In the genomic region with DNA sequence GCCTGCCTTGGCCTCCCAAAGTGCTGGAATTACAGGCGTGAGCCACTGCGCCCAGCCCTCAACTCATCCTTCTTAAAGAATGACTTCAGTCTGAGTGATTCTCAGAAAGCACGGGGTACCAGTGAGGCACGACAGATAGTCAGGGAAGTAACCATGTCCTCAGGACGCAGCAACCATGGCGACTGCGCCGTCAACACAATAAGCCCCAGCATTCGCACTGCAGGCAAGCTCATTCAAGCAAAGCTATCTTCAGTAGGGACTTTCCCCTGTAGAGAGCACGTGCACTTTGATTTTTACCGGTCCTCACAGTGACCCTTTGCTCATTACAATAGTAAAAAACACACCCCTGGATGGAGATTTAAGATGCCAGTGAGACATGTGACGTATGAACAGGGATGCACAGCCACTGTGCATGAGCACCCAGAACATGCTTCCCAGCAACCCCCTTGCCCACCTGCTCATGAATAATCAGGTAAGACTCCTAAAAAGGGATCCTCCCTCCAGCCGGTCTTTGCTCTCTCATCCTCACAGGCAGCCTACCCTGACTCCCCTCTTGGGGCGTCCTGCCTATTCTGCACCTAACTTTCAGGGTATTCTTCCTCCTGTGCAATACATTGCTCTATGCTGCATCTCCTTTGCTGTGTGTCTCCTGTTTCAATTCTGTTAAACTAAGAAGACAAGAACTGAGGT, we compare ENCODE assay signal across 14 cellular contexts. TPM values are rescaled to one million over a fixed set of nuclear protein-coding genes. Genes with fewer than 3 reads are reported as not detected.
DNase-seq lines count a peak whose midpoint lies in the region; ATAC-seq and TF ChIP-seq lines count a peak whose summit lies in the region.
"Had no signal": no experiment of that assay in that cellular context is flagged by ENCODE, and none has a peak within 500 bp of the region (broad histone marks: within the 10 kb centered on the region; RNA-seq: fewer than 3 reads in every experiment).

No MANE protein-coding gene starts in this region.

- no peak overlapping the region for H3K4me2 ChIP-seq in mesendoderm (ENCODE audit: low read length)

- H3K56ac ChIP-seq in mesendoderm (ENCODE audit: low read length): no peak overlapping the region

- H4K5ac ChIP-seq in mesendoderm (ENCODE audit: low read length): no peak overlapping the region

- no peak overlapping the region for H2BK120ac ChIP-seq in mesendoderm (ENCODE audit: low read depth, low read length)

- H3K9me3 ChIP-seq in breast epithelium (no peaks in the 10 kb centered on the region), ascending aorta (no peaks in the 10 kb centered on the region)

- H3K23ac ChIP-seq in mesendoderm (ENCODE audit: low read length): no peak overlapping the region

- H3K4ac ChIP-seq in mesendoderm (ENCODE audit: low read depth, low read length): no peak overlapping the region

- H3K9ac ChIP-seq in mesendoderm (ENCODE audit: low read length): no peak overlapping the region

- H2AK5ac ChIP-seq in mesendoderm (ENCODE audit: low read length): no peak overlapping the region

- intact Hi-C loops in breast epithelium (cut with DNase I; ENCODE audit: low total_unique reads) (no loop called here), ascending aorta (cut with DNase I) (no loop called here)

- peaks cover 2% of the 10 kb centered on the region for H3K36me3 ChIP-seq in mesendoderm (ENCODE audit: control insufficient read depth, insufficient read depth, low read length)
- H3K36me3 ChIP-seq in breast epithelium: no peaks in the 10 kb centered on the region
- H3K36me3 ChIP-seq in ascending aorta: no peaks in the 10 kb centered on the region

- no peak overlapping the region for H3K18ac ChIP-seq in mesendoderm (ENCODE audit: low read length)

- ATAC-seq in GM18505 (IDR thresholded peaks at IDR 0.05; ENCODE audit: unreplicated experiment) (peak; percentile 81), GM21576 (IDR thresholded peaks at IDR 0.05; ENCODE audit: unreplicated experiment) (peak; percentile 84), HG03460 (IDR thresholded peaks at IDR 0.05; ENCODE audit: unreplicated experiment) (peak; percentile 61)
- ATAC-seq: left cardiac atrium had no signal

- peak; percentile 36 for DNase-seq in mesendoderm
- DNase-seq in activated naive CD4-positive, alpha-beta T cell treated with Interleukin-2 at 50 U/mL for 16 hours: no peak
- DNase-seq in GM19238 (ENCODE audit: insufficient read length, low spot score): no peak
- no peak for DNase-seq in breast epithelium (ENCODE audit: low spot score in 2 of 2)
- no peak for DNase-seq in ascending aorta (ENCODE audit: low spot score in 2 of 2)
- DNase-seq: activated naive CD8-positive, alpha-beta T cell treated with anti-CD3 and anti-CD28 coated beads, Interleukin-2, amount 10 ng/mL, durations not matched to agents 7 days and 5 days; left cardiac atrium; NCI-H187 treated with DMSO at 0.1 percent for 48 hours; retina; stimulated activated CD8-positive, alpha-beta memory T cell treated with anti-CD3 and anti-CD28 coated beads, Interleukin-4, amount 100 ng/mL, for 48 hours had no signal

- no peaks in the 10 kb centered on the region for H3K27me3 ChIP-seq in mesendoderm (ENCODE audit: insufficient read depth, low read length, poor library complexity)
- H3K27me3 ChIP-seq in breast epithelium: no peaks in the 10 kb centered on the region
- no peaks in the 10 kb centered on the region for H3K27me3 ChIP-seq in ascending aorta

- H2BK15ac ChIP-seq in mesendoderm (replicated peaks; ENCODE audit: low read depth): no peak overlapping the region

- H4K8ac ChIP-seq in mesendoderm (ENCODE audit: low read depth, low read length): no peak overlapping the region

- H3K79me2 ChIP-seq in mesendoderm (ENCODE audit: control insufficient read depth, insufficient read depth, low read length): no peaks in the 10 kb centered on the region

- H3K79me1 ChIP-seq in mesendoderm (ENCODE audit: low read length): no peaks in the 10 kb centered on the region

- H3K4me3 ChIP-seq in mesendoderm (ENCODE audit: low read length) (no peak overlapping the region), breast epithelium (no peak overlapping the region), ascending aorta (no peak overlapping the region)

- no CpG with 5 or more reads among the region's 14 CpGs for WGBS in mesendoderm (ENCODE audit: extremely low coverage, insufficient coverage, low lambda C conversion rate)

- no peak overlapping the region for H3K27ac ChIP-seq in mesendoderm (ENCODE audit: low read depth, low read length)
- peak overlapping the region in 1 of 2 donors; percentile 43 for H3K27ac ChIP-seq in breast epithelium
- no peak overlapping the region for H3K27ac ChIP-seq in ascending aorta

- H3K4me1 ChIP-seq in mesendoderm (ENCODE audit: control insufficient read depth, low read depth, low read length) (no peaks in the 10 kb centered on the region), breast epithelium (peaks cover 0 to 7% of the 10 kb centered on the region in 2 donors), ascending aorta (peaks cover 8 to 15% of the 10 kb centered on the region in 2 donors)

- no peak for TF ChIP-seq POLR2A in GM18505 (IDR thresholded peaks at IDR 0.05; ENCODE audit: borderline replicate concordance, extremely low read depth, insufficient read depth, insufficient read length)
- no peak for TF ChIP-seq POLR2A in breast epithelium (IDR thresholded peaks at IDR 0.05)

- TF ChIP-seq CTCF in breast epithelium (IDR thresholded peaks at IDR 0.05) (no peak), ascending aorta (IDR thresholded peaks at IDR 0.05) (no peak)

- no peak overlapping the region for H2BK5ac ChIP-seq in mesendoderm (ENCODE audit: low read length)

RNA-seq across cellular contexts. Expression of gene WDR86, which starts 9.1 kb away (rescaled TPM):
- 1.5 TPM for polyA plus RNA-seq in mesendoderm (2013, experiment 1 of 2)
- polyA plus RNA-seq in mesendoderm (2013, experiment 2 of 2): 1.4 TPM
- total RNA-seq in breast epithelium: 10 to 100 TPM; 15.5 to 61.5 (median 57.0) TPM
- 4.0 TPM for total RNA-seq in ascending aorta
- total RNA-seq: endothelial cell of umbilical vein had no signal
- polyA plus RNA-seq: endothelial cell of umbilical vein had no signal

RNA-seq across cellular contexts. Expression of gene CRYGN, which starts 39.2 kb away (rescaled TPM):
- polyA plus RNA-seq in mesendoderm (2013, experiment 1 of 2): 0.32 TPM
- 0.29 TPM for polyA plus RNA-seq in mesendoderm (2013, experiment 2 of 2)
- total RNA-seq in breast epithelium: 1 to 10 TPM in 1 of 3 donors, under 1 TPM in 1, not detected in 1; 0.98 to 1.3 TPM
- total RNA-seq in ascending aorta: not detected
- total RNA-seq: endothelial cell of umbilical vein had no signal
- polyA plus RNA-seq: endothelial cell of umbilical vein had no signal

RNA-seq across cellular contexts. Expression of gene NUB1, which starts 59.2 kb away (rescaled TPM):
- 42.7 TPM for polyA plus RNA-seq in mesendoderm (2013, experiment 1 of 2)
- polyA plus RNA-seq in mesendoderm (2013, experiment 2 of 2): 43.4 TPM
- total RNA-seq in breast epithelium: 10 to 100 TPM; 61.9 to 71.7 (median 62.7) TPM
- total RNA-seq in ascending aorta: 28.2 TPM
